In genomic region chr16:53083123-53083522, GRCh38 we compare ENCODE assay signal across 20 cellular contexts. TPM values are rescaled to one million over a fixed set of nuclear protein-coding genes. Genes with fewer than 3 reads are reported as not detected.
DNase-seq lines count a peak whose midpoint lies in the region; ATAC-seq and TF ChIP-seq lines count a peak whose summit lies in the region.
"Had no signal": no experiment of that assay in that cellular context is flagged by ENCODE, and none has a peak within 500 bp of the region (broad histone marks: within the 10 kb centered on the region; RNA-seq: fewer than 3 reads in every experiment).

No MANE protein-coding gene starts in this region.

- in situ Hi-C loops in gastrocnemius medialis (cut with MboI; ENCODE audit: low sequenced_read_pairs in 4 of 4): no loop called here

- TF ChIP-seq POLR2A in gastrocnemius medialis (IDR thresholded peaks at IDR 0.05): no peak

- no peak overlapping the region for H3K27ac ChIP-seq in BLaER1
- H3K27ac ChIP-seq in RWPE2 (ENCODE audit: poor library complexity, severe bottlenecking): peak overlapping the region; percentile 95
- no peak overlapping the region for H3K27ac ChIP-seq in gastrocnemius medialis
- H3K27ac ChIP-seq: KMS-11 had no signal

- H3K4me1 ChIP-seq in BLaER1 (peaks cover 69% of the 10 kb centered on the region), RWPE2 (ENCODE audit: insufficient read depth, poor library complexity, severe bottlenecking) (peaks cover 71% of the 10 kb centered on the region), mucosa of descending colon (ENCODE audit: low read depth) (peaks cover 11% of the 10 kb centered on the region), gastrocnemius medialis (peaks cover 60 to 70% of the 10 kb centered on the region in 2 donors)

- H3K4me3 ChIP-seq in BLaER1 (no peak overlapping the region), RWPE2 (ENCODE audit: severe bottlenecking) (no peak overlapping the region), choroid plexus epithelial cell (ENCODE audit: low read depth, low read length) (no peak overlapping the region), mucosa of descending colon (no peak overlapping the region), gastrocnemius medialis (no peak overlapping the region)

- no peak overlapping the region for H3K9ac ChIP-seq in BLaER1
- H3K9ac ChIP-seq: KMS-11 had no signal

- intact Hi-C loops in mucosa of descending colon (cut with DNase I, micrococcal nuclease) (no loop called here), gastrocnemius medialis (cut with DNase I; ENCODE audit: low total_unique reads) (no loop called here)

- no peaks in the 10 kb centered on the region for H3K27me3 ChIP-seq in BLaER1
- no peaks in the 10 kb centered on the region for H3K27me3 ChIP-seq in RWPE2 (ENCODE audit: insufficient read depth, poor library complexity, severe bottlenecking)
- no peaks in the 10 kb centered on the region for H3K27me3 ChIP-seq in gastrocnemius medialis

- peak; percentile 40 for ATAC-seq in RWPE2 (ENCODE audit: low read depth)
- peak; percentile 45 for ATAC-seq in mucosa of descending colon
- ATAC-seq in GM18861 (IDR thresholded peaks at IDR 0.05; ENCODE audit: unreplicated experiment): no peak
- ATAC-seq in activated CD4-positive, CD25-positive, alpha-beta regulatory T cell treated with anti-CD3 and anti-CD28 coated beads, Interleukin-2, amount 50 U/mL, for 24 hours: no peak
- no peak for ATAC-seq in gastrocnemius medialis
- ATAC-seq in HG02885 (IDR thresholded peaks at IDR 0.05; ENCODE audit: poor library complexity, unreplicated experiment): no peak
- ATAC-seq: stimulated activated memory B cell treated with anti-CD40 and anti-IgM and Interleukin-4, amounts not matched to agents 10 μg/mL and 1 μg/mL and 100 μg/mL, for 72 hours had no signal

- H3K9me3 ChIP-seq in BLaER1: no peaks in the 10 kb centered on the region
- H3K9me3 ChIP-seq in RWPE2 (ENCODE audit: severe bottlenecking): no peaks in the 10 kb centered on the region
- no peaks in the 10 kb centered on the region for H3K9me3 ChIP-seq in mucosa of descending colon
- no peaks in the 10 kb centered on the region for H3K9me3 ChIP-seq in gastrocnemius medialis

- H3K36me3 ChIP-seq in BLaER1 (peaks cover 10% of the 10 kb centered on the region; the same call in 1 of the 2 replicates), RWPE2 (ENCODE audit: low read depth) (peaks cover under 1% of the 10 kb centered on the region; the same call in 1 of the 2 replicates), mucosa of descending colon (ENCODE audit: low read depth) (no peaks in the 10 kb centered on the region), gastrocnemius medialis (no peaks in the 10 kb centered on the region)

- no peak for DNase-seq in RWPE2 (ENCODE audit: low spot score)
- peak; percentile 30 for DNase-seq in choroid plexus epithelial cell (ENCODE audit: low read depth)
- DNase-seq in mucosa of descending colon: no peak
- no peak for DNase-seq in gastrocnemius medialis
- DNase-seq: ACHN; activated CD4-positive, alpha-beta T cell treated with anti-CD3 and anti-CD28 coated beads, Interleukin-2, amount 50 U/mL, for 48 hours; activated naive CD4-positive, alpha-beta T cell treated with anti-CD3 and anti-CD28 coated beads, Interleukin-2, amount 10 ng/mL, durations not matched to agents 7 days and 5 days; activated T-cell treated with anti-CD3 and anti-CD28 coated beads, Interleukin-2, amount 50 U/mL, for 1 hour; CD4-positive, alpha-beta T cell; H7; hippocampal formation; NCI-H1048; NCI-H526; SHP77 had no signal

- peak overlapping the region; percentile 27 for H3K4me2 ChIP-seq in BLaER1
- H3K4me2 ChIP-seq: KMS-11 had no signal

- TF ChIP-seq CTCF in RWPE2 (IDR thresholded peaks at IDR 0.05; ENCODE audit: poor library complexity, severe bottlenecking): no peak
- TF ChIP-seq CTCF in choroid plexus epithelial cell (conservative IDR thresholded peaks at IDR 0.05; ENCODE audit: low read depth, low read length): no peak
- no peak for TF ChIP-seq CTCF in mucosa of descending colon (IDR thresholded peaks at IDR 0.05)
- no peak for TF ChIP-seq CTCF in gastrocnemius medialis (IDR thresholded peaks at IDR 0.05 in 4 of 5, conservative IDR thresholded peaks at IDR 0.05 in 1 of 5)

- H4K20me1 ChIP-seq in BLaER1: no peaks in the 10 kb centered on the region

RNA-seq across cellular contexts. Expression of gene CHD9, which starts 28.3 kb away (rescaled TPM):
- total RNA-seq in mucosa of descending colon (10 to 100 TPM; 65.4 to 95.9 (median 86.6) TPM), gastrocnemius medialis (10 to 100 TPM; 24.5 to 84.0 (median 48.2) TPM)

RNA-seq across cellular contexts. Expression of gene CHD9NB, which starts 30.4 kb away (rescaled TPM):
- total RNA-seq in mucosa of descending colon (1 to 10 TPM; 2.3 to 5.3 (median 5.2) TPM), gastrocnemius medialis (under 1 TPM in 2 of 4 donors, not detected in 2; 0.13 to 0.72 TPM)
- total RNA-seq: CD4-positive, alpha-beta T cell had no signal

Comparison
In these comparisons a context has a peak if more than half of its experiments do, and no peak if none do; other contexts are left out.
1. ATAC-seq: peak in RWPE2 (single experiment) and mucosa of descending colon (single experiment); none in GM18861 (single experiment), activated CD4-positive, CD25-positive, alpha-beta regulatory T cell treated with anti-CD3 and anti-CD28 coated beads, Interleukin-2, amount 50 U/mL, for 24 hours (0 of 2), gastrocnemius medialis (0 of 2) and HG02885 (single experiment).